Comparison of ENCODE assay signal across 9 cellular contexts in genomic region chr6:158205220-158205944, GRCh38. TPM values are rescaled to one million over a fixed set of nuclear protein-coding genes. Genes with fewer than 3 reads are reported as not detected.
DNase-seq lines count a peak whose midpoint lies in the region; ATAC-seq, FAIRE-seq and TF ChIP-seq lines count a peak whose summit lies in the region.
"Had no signal": no experiment of that assay in that cellular context is flagged by ENCODE, and none has a peak within 500 bp of the region (broad histone marks: within the 10 kb centered on the region; RNA-seq: fewer than 3 reads in every experiment).

No MANE protein-coding gene starts in this region.

- H3K36me3 ChIP-seq in endodermal cell (ENCODE audit: control insufficient read depth, insufficient read depth, low read length) (no peaks in the 10 kb centered on the region), osteoblast (ENCODE audit: insufficient read depth, low read length) (no peaks in the 10 kb centered on the region)

- H3K9me3 Mint-ChIP-seq in endodermal cell = no peaks in the 10 kb centered on the region
- H3K9me3 Mint-ChIP-seq: activated CD4-positive, alpha-beta memory T cell treated with anti-CD3 and anti-CD28 coated beads for 36 hours had no signal

- H3K4me2 ChIP-seq in osteoblast (ENCODE audit: insufficient read depth, low read length) = no peak overlapping the region

- no peaks in the 10 kb centered on the region for H3K4me1 Mint-ChIP-seq in endodermal cell

- no peak overlapping the region for H3K27ac Mint-ChIP-seq in endodermal cell
- H3K27ac Mint-ChIP-seq: activated CD4-positive, alpha-beta memory T cell treated with anti-CD3 and anti-CD28 coated beads for 36 hours had no signal

- DNase-seq in M059J (ENCODE audit: low read depth) (peak; percentile 21), endodermal cell (peak; percentile 79), osteoblast (ENCODE audit: insufficient read length, low spot score, missing footprints) (no peak), urothelium cell line (ENCODE audit: low spot score) (no peak), NCI-H2171 treated with DMSO at 0.1 percent for 48 hours (lab: John Stamatoyannopoulos, UW) (no peak)
- DNase-seq: activated CD4-positive, alpha-beta memory T cell treated with anti-CD3 and anti-CD28 coated beads for 36 hours had no signal

- no peak overlapping the region for H3K4me3 Mint-ChIP-seq in endodermal cell
- H3K4me3 Mint-ChIP-seq: activated CD4-positive, alpha-beta memory T cell treated with anti-CD3 and anti-CD28 coated beads for 36 hours had no signal

- H3K27ac ChIP-seq in endodermal cell (ENCODE audit: low read depth, low read length) (no peak overlapping the region), osteoblast (ENCODE audit: low read depth, low read length) (no peak overlapping the region)

- no peak overlapping the region for H3K9ac ChIP-seq in endodermal cell (ENCODE audit: extremely low read depth, low read length, poor library complexity, severe bottlenecking)

- H2AFZ ChIP-seq in osteoblast (ENCODE audit: low read length) = no peak overlapping the region

- H3K4me3 ChIP-seq in endodermal cell (ENCODE audit: low read length) = no peak overlapping the region
- H3K4me3 ChIP-seq in osteoblast (ENCODE audit: insufficient read depth, low read length) = no peak overlapping the region

- WGBS in endodermal cell (ENCODE audit: insufficient coverage in 1 of 2, insufficient read length in 1 of 2), 2 experiments = 57 to 60% methylated on average over 9 to 12 of the region's 12 CpGs

- H3K4me1 ChIP-seq in endodermal cell (ENCODE audit: control insufficient read depth, insufficient read depth, low read length) (no peaks in the 10 kb centered on the region), osteoblast (ENCODE audit: insufficient read depth, low read length) (peaks cover 21% of the 10 kb centered on the region)

- no peaks in the 10 kb centered on the region for H3K27me3 ChIP-seq in endodermal cell (ENCODE audit: control insufficient read depth, insufficient read depth, low read length, poor library complexity, severe bottlenecking)
- no peaks in the 10 kb centered on the region for H3K27me3 ChIP-seq in osteoblast (ENCODE audit: insufficient read depth, low read length)

- ATAC-seq in GM18861 (IDR thresholded peaks at IDR 0.05; ENCODE audit: unreplicated experiment) = no peak

- no peaks in the 10 kb centered on the region for H3K36me3 Mint-ChIP-seq in endodermal cell (ENCODE audit: low read depth)
- H3K36me3 Mint-ChIP-seq: activated CD4-positive, alpha-beta memory T cell treated with anti-CD3 and anti-CD28 coated beads for 36 hours had no signal

- H3K27me3 Mint-ChIP-seq in endodermal cell (ENCODE audit: insufficient read depth) = peaks cover 3% of the 10 kb centered on the region
- H3K27me3 Mint-ChIP-seq: activated CD4-positive, alpha-beta memory T cell treated with anti-CD3 and anti-CD28 coated beads for 36 hours had no signal

- H4K20me1 ChIP-seq in osteoblast (ENCODE audit: insufficient read depth, low read length) = no peaks in the 10 kb centered on the region

- H3K9me3 ChIP-seq in endodermal cell (ENCODE audit: control insufficient read depth, low read length) (no peaks in the 10 kb centered on the region), osteoblast (ENCODE audit: low read depth, low read length) (no peaks in the 10 kb centered on the region)

- TF ChIP-seq CTCF in GM12873 (IDR thresholded peaks at IDR 0.05; ENCODE audit: insufficient read depth, low read depth, low read length, missing control alignments) (peak; percentile 60), endodermal cell (conservative IDR thresholded peaks at IDR 0.05) (peak; percentile 94), osteoblast (IDR thresholded peaks at IDR 0.05; ENCODE audit: extremely low read depth, low read depth, low read length) (peak; percentile 64)

- FAIRE-seq in urothelium cell line (lab: Jason Lieb, UNC) = no peak
- FAIRE-seq: colon had no signal

- no peaks in the 10 kb centered on the region for H3K79me2 ChIP-seq in osteoblast (ENCODE audit: insufficient read depth, low read length)

RNA-seq across cellular contexts. Expression of gene GTF2H5, which starts 37.2 kb away (rescaled TPM):
- total RNA-seq in M059J (2014; rRNA removed; shearing (Covaris generic)) = 10.5 and 19.0 TPM in 2 replicates
- total RNA-seq in endodermal cell (10 to 100 TPM; 31.3 to 41.6 TPM), osteoblast (6.2 and 7.2 TPM in 2 replicates)
- 24.2 TPM for polyA plus RNA-seq in endodermal cell (2013, experiment 1 of 2)
- polyA plus RNA-seq in endodermal cell (2013, experiment 2 of 2) = 23.0 TPM

RNA-seq across cellular contexts. Expression of gene SERAC1, which starts 37.3 kb away (rescaled TPM):
- total RNA-seq in M059J (2014; rRNA removed; shearing (Covaris generic)) = 11.4 and 14.8 TPM in 2 replicates
- total RNA-seq in endodermal cell (10 to 100 TPM; 15.1 to 19.4 TPM), osteoblast (33.7 and 35.1 TPM in 2 replicates)
- polyA plus RNA-seq in endodermal cell (2013, experiment 1 of 2) = 17.6 TPM
- polyA plus RNA-seq in endodermal cell (2013, experiment 2 of 2) = 17.1 TPM

Comparison
In these comparisons a context has a peak if more than half of its experiments do, and no peak if none do; other contexts are left out.
1. DNase-seq: peak in M059J (single experiment) and endodermal cell (single experiment); none in osteoblast (single experiment), urothelium cell line (single experiment) and NCI-H2171 treated with DMSO at 0.1 percent for 48 hours (single experiment).
2. Peak in every context shown above with its lines, with median percentiles within 50 percentile points of each other: CTCF ChIP-seq.